ENCODE assay signal across 21 cellular contexts in genomic region chr2:159298967-159299366, GRCh38. TPM values are rescaled to one million over a fixed set of nuclear protein-coding genes. Genes with fewer than 3 reads are reported as not detected.
A peak's percentile ranks its signal among the peaks of the same experiment; 100 is the strongest.
DNase-seq lines count a peak whose midpoint lies in the region; ATAC-seq and TF ChIP-seq lines count a peak whose summit lies in the region.
"Had no signal": no experiment of that assay in that cellular context is flagged by ENCODE, and none has a peak within 500 bp of the region (broad histone marks: within the 10 kb centered on the region; RNA-seq: fewer than 3 reads in every experiment).

No MANE protein-coding gene starts in this region.

- no peak overlapping the region for H2AK5ac ChIP-seq in IMR-90 (ENCODE audit: low read depth, low read length)

- no peaks in the 10 kb centered on the region for H3K9me1 ChIP-seq in IMR-90 (ENCODE audit: insufficient read depth, low read length)

- BruUV-seq in IMR-90 (replicated peaks; lab: Mats Ljungman, UMichigan): no TSS peak

- POLR2A ChIA-PET in IMR-90 (lab: Charles Lee; ENCODE audit: unreplicated experiment): no interaction called here

- dilution Hi-C loops in IMR-90 (cut with HindIII; ENCODE audit: low sequenced_read_pairs, unreplicated experiment): no loop called here

- in situ Hi-C loops in IMR-90 (cut with MboI; ENCODE audit: low sequenced_read_pairs): no loop called here

- no peak overlapping the region for H3K27ac ChIP-seq in IMR-90 (ENCODE audit: insufficient read depth, low read length)
- H3K27ac ChIP-seq: BLaER1, C4-2B, GM23248 had no signal

- H3K4me2 ChIP-seq in IMR-90 (ENCODE audit: low read depth, low read length): no peak overlapping the region
- H3K4me2 ChIP-seq: BLaER1 had no signal

- DNase-seq in AG10803 (ENCODE audit: low read depth) (peak; percentile 20), IMR-90 (no peak), fibroblast of gingiva (ENCODE audit: low read depth) (peak; percentile 59), fibroblast of villous mesenchyme (ENCODE audit: low read depth) (peak; percentile 47), globus pallidus (ENCODE audit: low spot score) (no peak), HFFc6 (no peak)
- DNase-seq in stimulated activated CD8-positive, alpha-beta memory T cell treated with anti-CD3 and anti-CD28 coated beads, Interleukin-4, amount 100 ng/mL, for 48 hours: no peak
- DNase-seq: Caco-2; CD4-positive, CD25-positive, alpha-beta regulatory T cell; CD8-positive, alpha-beta T cell; DMS153; DMS79; EL; GDM1; GM23248; H7; HCEC 1CT had no signal

- H2BK15ac ChIP-seq in IMR-90 (ENCODE audit: low read depth, low read length): no peak overlapping the region

- H3K36me3 ChIP-seq in IMR-90 (ENCODE audit: control insufficient read depth, insufficient read depth, low read length): no peaks in the 10 kb centered on the region
- H3K36me3 ChIP-seq: BLaER1 had no signal

- no peak overlapping the region for H2BK120ac ChIP-seq in IMR-90 (ENCODE audit: low read depth, low read length)

- H3K14ac ChIP-seq in IMR-90 (replicated peaks; ENCODE audit: low read depth, low read length): no peak overlapping the region

- no peaks in the 10 kb centered on the region for H4K20me1 ChIP-seq in IMR-90 (ENCODE audit: insufficient read depth, low read length)
- H4K20me1 ChIP-seq: BLaER1 had no signal

- no peak overlapping the region for H4K5ac ChIP-seq in IMR-90 (ENCODE audit: low read depth, low read length)

- H3K27me3 Mint-ChIP-seq in HFFc6 (ENCODE audit: insufficient read depth): peaks cover 2% of the 10 kb centered on the region; the same call in 1 of the 2 replicates

- H2AFZ ChIP-seq in IMR-90 (replicated peaks; ENCODE audit: low read length, poor library complexity): no peak overlapping the region
- H2AFZ ChIP-seq: GM23248 had no signal

- no peak overlapping the region for H3K18ac ChIP-seq in IMR-90 (ENCODE audit: low read depth, low read length)

- no peak for TF ChIP-seq RAD21 in IMR-90 (IDR thresholded peaks at IDR 0.05; ENCODE audit: low read length)

- no peak for ATAC-seq in IMR-90 (ENCODE audit: low read depth)
- ATAC-seq: CD8-positive, alpha-beta T cell; GM12878 had no signal

- no peak for TF ChIP-seq POLR2A in IMR-90 (IDR thresholded peaks at IDR 0.05; ENCODE audit: low read depth, low read length)

- no peak overlapping the region for H3K27ac Mint-ChIP-seq in HFFc6
- H3K27ac Mint-ChIP-seq: B cell; CD8-positive, alpha-beta T cell had no signal

- intact Hi-C loops in IMR-90 (cut with micrococcal nuclease): no loop called here

- CTCF ChIA-PET in IMR-90 (lab: Yijun Ruan, JAX): no interaction called here

- H3K4me1 ChIP-seq in IMR-90 (ENCODE audit: control insufficient read depth, insufficient read depth, low read length): no peaks in the 10 kb centered on the region
- H3K4me1 ChIP-seq: BLaER1 had no signal

- no peak overlapping the region for H3K4ac ChIP-seq in IMR-90 (ENCODE audit: low read depth, low read length)

- no peaks in the 10 kb centered on the region for H3K9me3 Mint-ChIP-seq in HFFc6

- H2AK9ac ChIP-seq in IMR-90 (replicated peaks; ENCODE audit: low read depth, low read length, poor library complexity): no peak overlapping the region

- H3K36me3 Mint-ChIP-seq in HFFc6 (ENCODE audit: low read depth): peaks cover 5% of the 10 kb centered on the region; the same call in 1 of the 2 replicates
- H3K36me3 Mint-ChIP-seq: CD4-positive, CD25-positive, alpha-beta regulatory T cell; CD8-positive, alpha-beta T cell had no signal

- no peak overlapping the region for H4K91ac ChIP-seq in IMR-90 (ENCODE audit: insufficient read depth, low read depth, low read length)

- H3K56ac ChIP-seq in IMR-90 (ENCODE audit: extremely low read depth, insufficient read depth, low read length): no peak overlapping the region

- H2BK5ac ChIP-seq in IMR-90 (ENCODE audit: low read depth, low read length, poor library complexity, severe bottlenecking): no peak overlapping the region

- H3K4me3 Mint-ChIP-seq in HFFc6: no peak overlapping the region
- H3K4me3 Mint-ChIP-seq: B cell; CD4-positive, CD25-positive, alpha-beta regulatory T cell; CD8-positive, alpha-beta T cell had no signal

- no peak overlapping the region for H2BK20ac ChIP-seq in IMR-90 (ENCODE audit: low read depth, low read length)

- H3K27me3 ChIP-seq in IMR-90 (ENCODE audit: control insufficient read depth, insufficient read depth, low read length): no peaks in the 10 kb centered on the region
- H3K27me3 ChIP-seq: BLaER1 had no signal

- H3K79me1 ChIP-seq in IMR-90 (ENCODE audit: low read depth in 1 of 2, low read length in 2 of 2): no peaks in the 10 kb centered on the region

- no peak overlapping the region for H3K9ac ChIP-seq in IMR-90 (ENCODE audit: low read depth, low read length)
- H3K9ac ChIP-seq: BLaER1, GM23248 had no signal

- no peaks in the 10 kb centered on the region for H3K4me1 Mint-ChIP-seq in HFFc6 (ENCODE audit: low read depth)
- H3K4me1 Mint-ChIP-seq: B cell; CD4-positive, CD25-positive, alpha-beta regulatory T cell had no signal

- no peak for TF ChIP-seq CTCF in AG10803 (conservative IDR thresholded peaks at IDR 0.05; ENCODE audit: low read length)
- TF ChIP-seq CTCF in IMR-90 (conservative IDR thresholded peaks at IDR 0.05; ENCODE audit: low read depth, low read length): no peak
- no peak for TF ChIP-seq CTCF in fibroblast of villous mesenchyme (IDR thresholded peaks at IDR 0.05; ENCODE audit: insufficient read depth, low read depth, low read length)
- no peak for TF ChIP-seq CTCF in HFFc6 (IDR thresholded peaks at IDR 0.05)

- H4K8ac ChIP-seq in IMR-90 (ENCODE audit: low read depth in 2 of 2, low read length in 2 of 2): no peak overlapping the region

- H3K4me3 ChIP-seq in AG10803 (ENCODE audit: low read length): no peak overlapping the region
- no peak overlapping the region for H3K4me3 ChIP-seq in IMR-90 (ENCODE audit: insufficient read depth, low read depth, low read length)
- no peak overlapping the region for H3K4me3 ChIP-seq in fibroblast of villous mesenchyme (ENCODE audit: low read depth, low read length)
- H3K4me3 ChIP-seq: BLaER1, GM12878, GM23248 had no signal

- no peak overlapping the region for H3K23ac ChIP-seq in IMR-90 (ENCODE audit: low read depth, low read length)

- no peaks in the 10 kb centered on the region for H3K9me3 ChIP-seq in IMR-90 (ENCODE audit: control insufficient read depth, insufficient read depth, low read length)
- H3K9me3 ChIP-seq: Caco-2 had no signal

TF ChIP-seq in IMR-90, 13 proteins besides CTCF, POLR2A, EP300 and RAD21:
- TF ChIP-seq CEBPB (IDR thresholded peaks at IDR 0.05; ENCODE audit: low read depth, low read length) (peak; percentile 64), MAZ (IDR thresholded peaks at IDR 0.05; ENCODE audit: borderline replicate concordance, low read depth, low read length) (no peak)
TF ChIP-seq in IMR-90: peak in this region for 1.

RNA-seq across cellular contexts. Expression of gene WDSUB1, which starts 12.5 kb away (rescaled TPM):
- total RNA-seq in IMR-90 (2012; rRNA removed) (5.0 and 5.2 TPM in 2 replicates), fibroblast of villous mesenchyme (5.2 TPM in 2 replicates)
- 3.9 and 4.8 TPM in 2 replicates for polyA plus RNA-seq in IMR-90 (2012; rRNA removed)
- polyA plus RNA-seq in IMR-90 (2012; cell fraction: cytosol; rRNA removed): 2.3 and 3.0 TPM in 2 replicates
- 2.3 and 4.7 TPM in 2 replicates for polyA plus RNA-seq in IMR-90 (2012; cell fraction: nucleus; rRNA removed; ENCODE audit: low replicate concordance)
- 1 to 10 TPM; 6.1 to 8.9 (median 7.0) TPM for total RNA-seq in HFFc6 (2021; fragmentation: NEBNext Ultra II Directional; extraction: Animal tissue kit (Norgen Biotek cat#: 25700))

Comparison
In these comparisons a context has a peak if more than half of its experiments do, and no peak if none do; other contexts are left out.
1. DNase-seq: peak in AG10803 (single experiment), fibroblast of gingiva (single experiment) and fibroblast of villous mesenchyme (single experiment); none in IMR-90 (single experiment), stimulated activated CD8-positive, alpha-beta memory T cell treated with anti-CD3 and anti-CD28 coated beads, Interleukin-4, amount 100 ng/mL, for 48 hours (single experiment), globus pallidus (single experiment) and HFFc6 (single experiment).